In the genomic region with DNA sequence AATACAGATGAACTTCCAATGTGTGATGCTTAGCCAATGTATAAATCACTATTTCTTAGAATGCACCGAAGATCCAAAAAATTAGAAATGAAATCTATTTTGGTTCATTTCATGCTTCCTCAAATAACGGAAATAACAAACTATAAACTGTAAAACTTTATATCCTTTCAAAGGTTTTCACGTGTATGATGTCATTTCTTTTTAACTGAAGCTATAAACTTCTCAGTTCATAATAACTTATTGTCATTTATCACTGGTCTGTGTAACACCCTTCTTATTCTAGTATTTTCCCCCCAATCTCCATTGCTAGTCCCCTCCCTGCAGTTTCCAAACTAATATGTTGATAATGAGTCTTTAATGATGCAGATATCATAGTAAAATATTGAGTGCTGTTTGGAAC, we compare ENCODE assay signal across 37 cellular contexts. TPM values are rescaled to one million over a fixed set of nuclear protein-coding genes. Genes with fewer than 3 reads are reported as not detected.
"Had no signal": no experiment of that assay in that cellular context is flagged by ENCODE, and none has a peak within 500 bp of the region (broad histone marks: within the 10 kb centered on the region; RNA-seq: fewer than 3 reads in every experiment).

No MANE protein-coding gene starts in this region.

- DNase-seq: Karpas-422, Kasumi-1, MM.1S, NCI-H1048, NCI-H1092, NCI-H1092 treated with DMSO at 0.1 percent for 48 hours, NCI-H1105, NCI-H1105 treated with DMSO at 0.1 percent for 48 hours, NCI-H1417, NCI-H1417 treated with DMSO at 0.1 percent for 48 hours, NCI-H1436, NCI-H1436 treated with DMSO at 0.1 percent for 48 hours, NCI-H146, NCI-H1694, NCI-H1694 treated with DMSO at 0.1 percent for 48 hours, NCI-H187, NCI-H187 treated with DMSO at 0.1 percent for 48 hours, NCI-H1930, NCI-H2029, NCI-H2029 treated with DMSO at 0.1 percent for 48 hours, NCI-H2081, NCI-H2081 treated with DMSO at 0.1 percent for 48 hours, NCI-H2107, NCI-H2171, NCI-H2171 treated with DMSO at 0.1 percent for 48 hours, NCI-H2227 treated with DMSO at 0.1 percent for 48 hours, NCI-H226, NCI-H345, NCI-H446, NCI-H446 treated with DMSO at 0.1 percent for 48 hours, NCI-H510A, NCI-H510A treated with DMSO at 0.1 percent for 48 hours had no signal

- H3K4me3 ChIP-seq: MG63 had no signal

- H3K9me3 ChIP-seq: MG63 had no signal

- H3K36me3 ChIP-seq: MG63 had no signal

RNA-seq across cellular contexts. Expression of a gene that starts 36.4 kb away (rescaled TPM):
- total RNA-seq: LHCN-M2, M059J, MCF 10A, NCI-H460 had no signal
